14 cellular contexts compared by ENCODE assay signal in the genomic region with DNA sequence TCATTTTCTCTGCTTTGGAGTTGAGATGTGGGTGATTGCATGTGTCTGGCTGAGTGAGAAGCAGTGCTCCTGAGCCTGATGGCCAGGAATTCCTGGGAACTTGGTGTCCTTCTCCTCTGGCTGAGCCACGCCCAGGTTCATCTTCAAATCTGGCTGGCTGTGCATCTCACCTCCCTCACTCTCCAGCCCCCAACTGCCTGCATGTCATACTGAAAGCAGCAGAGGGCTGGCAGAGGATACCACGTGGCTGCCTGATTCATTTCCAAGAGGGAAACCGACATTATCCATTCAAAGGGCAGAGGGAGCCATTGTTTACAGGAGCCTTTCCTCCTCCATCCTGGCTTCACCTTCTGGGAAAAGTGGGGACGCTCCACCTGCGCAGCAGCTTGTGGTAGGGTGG. TPM values are rescaled to one million over a fixed set of nuclear protein-coding genes. Genes with fewer than 3 reads are reported as not detected.
DNase-seq lines count a peak whose midpoint lies in the region; ATAC-seq, FAIRE-seq and TF ChIP-seq lines count a peak whose summit lies in the region.
"Had no signal": no experiment of that assay in that cellular context is flagged by ENCODE, and none has a peak within 500 bp of the region (broad histone marks: within the 10 kb centered on the region; RNA-seq: fewer than 3 reads in every experiment).

No MANE protein-coding gene starts in this region.

- TF ChIP-seq EP300 in K562 (IDR thresholded peaks at IDR 0.05; ENCODE audit: low read length), result no peak

- CTCF ChIA-PET in K562 (lab: Yijun Ruan, JAX; ENCODE audit: low intra/inter-chr PET ratio), result no interaction called here
- CTCF ChIA-PET in naive thymus-derived CD4-positive, alpha-beta T cell (lab: Charles Lee), result no interaction called here

- ATAC-seq in right cardiac atrium (peak; percentile 41 to 46), K562 (peak; percentile 30; the same call in 2 of the 3 replicates), HG03439 (IDR thresholded peaks at IDR 0.05; ENCODE audit: unreplicated experiment) (no peak)
- no peak for ATAC-seq in naive thymus-derived CD4-positive, alpha-beta T cell

- no peaks in the 10 kb centered on the region for H4K20me1 ChIP-seq in K562 (replicated peaks; ENCODE audit: control insufficient read depth, insufficient read depth, low read length)

- no peak for TF ChIP-seq POLR2A in K562 (conservative IDR thresholded peaks at IDR 0.05)

- POLR2A ChIA-PET in K562 (lab: Yijun Ruan, JAX), result no interaction called here
- POLR2A ChIA-PET in naive thymus-derived CD4-positive, alpha-beta T cell (lab: Charles Lee), result no interaction called here

- no TSS peak for BruUV-seq in K562 (replicated peaks; lab: Mats Ljungman, UMichigan)

- peaks cover 0 to 9% (median 5%) of the 10 kb centered on the region in 5 donors for H3K36me3 Mint-ChIP-seq in naive thymus-derived CD4-positive, alpha-beta T cell

- DNase-seq in right cardiac atrium, result no peak
- DNase-seq in right atrium auricular region (ENCODE audit: low spot score), result no peak
- no peak for DNase-seq in K562 (ENCODE audit: extremely low read depth in 1 of 4, low spot score in 3 of 4)
- peak; percentile 58 for DNase-seq in iris pigment epithelial cell (ENCODE audit: low read depth)
- DNase-seq in SKM-1 treated with dmso at 0.1 percent for 144 hours (lab: John Stamatoyannopoulos, UW; ENCODE audit: unreplicated experiment), result no peak
- no peak for DNase-seq in central memory CD4-positive, alpha-beta T cell
- DNase-seq in naive thymus-derived CD4-positive, alpha-beta T cell, result no peak
- DNase-seq: activated gamma-delta T cell treated with Interleukin-2 at 50 U/mL for 16 hours, AML-193, NCI-H1436 treated with DMSO at 0.1 percent for 48 hours had no signal

- H3K9me3 ChIP-seq in right cardiac atrium (ENCODE audit: control insufficient read depth, low read length) (no peaks in the 10 kb centered on the region), right atrium auricular region (peaks cover 0 to 9% of the 10 kb centered on the region in 2 donors), K562 (replicated peaks; ENCODE audit: control insufficient read depth, insufficient read depth, low read depth, low read length) (no peaks in the 10 kb centered on the region)
- H3K9me3 ChIP-seq in naive thymus-derived CD4-positive, alpha-beta T cell (ENCODE audit: control insufficient read depth in 2 of 3, low read length in 3 of 3), result peaks cover 0 to 5% (median 0%) of the 10 kb centered on the region in 3 experiments
- H3K9me3 ChIP-seq: thoracic aorta had no signal

- no peak for TF ChIP-seq RAD21 in K562 (CRISPR knock-in tag; conservative IDR thresholded peaks at IDR 0.05 in 1 of 2, IDR thresholded peaks at IDR 0.05 in 1 of 2)

- TF ChIP-seq CTCF in right atrium auricular region (IDR thresholded peaks at IDR 0.05), result no peak
- TF ChIP-seq CTCF in K562 (IDR thresholded peaks at IDR 0.05 in 2 of 3, conservative IDR thresholded peaks at IDR 0.05 in 1 of 3; ENCODE audit: insufficient read depth in 2 of 3, low read depth in 1 of 3, low read length in 3 of 3), result no peak

- H3K9me1 ChIP-seq in K562 (ENCODE audit: control insufficient read depth, insufficient read depth, low read length), result no peaks in the 10 kb centered on the region

- H2AFZ ChIP-seq in K562 (ENCODE audit: low read depth, low read length), result peak overlapping the region; percentile 12; the same call in 1 of the 2 replicates

- H3K4me3 ChIP-seq in right cardiac atrium (ENCODE audit: low read length) (no peak overlapping the region), right atrium auricular region (no peak overlapping the region), K562 (no peak overlapping the region)
- H3K4me3 ChIP-seq in naive thymus-derived CD4-positive, alpha-beta T cell (ENCODE audit: low read length), result no peak overlapping the region
- H3K4me3 ChIP-seq: coronary artery, thoracic aorta had no signal

- peaks cover 0 to 15% (median 5%) of the 10 kb centered on the region in 5 donors for H3K27me3 Mint-ChIP-seq in naive thymus-derived CD4-positive, alpha-beta T cell

- peak overlapping the region in 1 of 9 donors; percentile 52 for H3K27ac Mint-ChIP-seq in naive thymus-derived CD4-positive, alpha-beta T cell
- H3K27ac Mint-ChIP-seq: T-helper 1 cell treated with Interleukin-12 subunit alpha and Interleukin-12 subunit beta and Interleukin-4 antibody, amounts not matched to agents 30 μg/mL and 1 μg/mL, for 36 hours had no signal

- no peaks in the 10 kb centered on the region for H3K27me3 ChIP-seq in right cardiac atrium (ENCODE audit: control insufficient read depth, insufficient read depth)
- H3K27me3 ChIP-seq in right atrium auricular region, result no peaks in the 10 kb centered on the region
- H3K27me3 ChIP-seq in K562 (ENCODE audit: control insufficient read depth in 2 of 2, insufficient read depth in 2 of 2, low read length in 2 of 2), result peaks cover 0 to 13% of the 10 kb centered on the region in 2 experiments; a peak in 3 of 5 replicates
- H3K27me3 ChIP-seq in naive thymus-derived CD4-positive, alpha-beta T cell (ENCODE audit: control insufficient read depth in 2 of 2, insufficient read depth in 2 of 2, low read length in 2 of 2), result no peaks in the 10 kb centered on the region

- no peaks in the 10 kb centered on the region for H3K36me3 ChIP-seq in right atrium auricular region
- H3K36me3 ChIP-seq in K562 (ENCODE audit: control insufficient read depth, insufficient read depth, low read length), result no peaks in the 10 kb centered on the region
- H3K36me3 ChIP-seq in naive thymus-derived CD4-positive, alpha-beta T cell (ENCODE audit: control insufficient read depth in 2 of 3, insufficient read depth in 3 of 3, low read length in 3 of 3), result no peaks in the 10 kb centered on the region
- H3K36me3 ChIP-seq: thoracic aorta had no signal

- no peaks in the 10 kb centered on the region for H3K79me2 ChIP-seq in K562 (ENCODE audit: control insufficient read depth, insufficient read depth, low read length)

- no peak overlapping the region for H3K27ac ChIP-seq in right cardiac atrium (ENCODE audit: low read length)
- peak overlapping the region in 1 of 2 donors; percentile 22 for H3K27ac ChIP-seq in right atrium auricular region
- H3K27ac ChIP-seq in K562 (ENCODE audit: extremely low read depth, low read depth, low read length), result no peak overlapping the region
- H3K27ac ChIP-seq in naive thymus-derived CD4-positive, alpha-beta T cell (ENCODE audit: low read depth, low read length), result no peak overlapping the region
- H3K27ac ChIP-seq: thoracic aorta had no signal

- WGBS in right cardiac atrium, result 52% methylated on average over 5 of the region's 5 CpGs
- WGBS in K562 (ENCODE audit: insufficient coverage, low coverage, missing lambda C conversion rate), result 11% methylated on average over 5 of the region's 5 CpGs

- no peak for FAIRE-seq in K562 (lab: Jason Lieb, UNC)

- intact Hi-C loops in right cardiac atrium (cut with DNase I) (no loop called here), K562 (cut with micrococcal nuclease) (no loop called here)
- intact Hi-C loops in naive thymus-derived CD4-positive, alpha-beta T cell (cut with micrococcal nuclease), result no loop called here

- H3K4me1 Mint-ChIP-seq in naive thymus-derived CD4-positive, alpha-beta T cell, result peaks cover 0 to 11% (median 0%) of the 10 kb centered on the region in 7 donors

- H3K9ac ChIP-seq in K562 (ENCODE audit: insufficient read depth in 1 of 2, low read depth in 2 of 2, low read length in 2 of 2), result no peak overlapping the region

- H3K9me3 Mint-ChIP-seq in naive thymus-derived CD4-positive, alpha-beta T cell, result peaks cover 6 to 14% (median 8%) of the 10 kb centered on the region in 11 donors
- H3K9me3 Mint-ChIP-seq: T-helper 1 cell treated with Interleukin-12 subunit alpha and Interleukin-12 subunit beta and Interleukin-4 antibody, amounts not matched to agents 30 μg/mL and 1 μg/mL, for 36 hours had no signal

- peaks cover 2% of the 10 kb centered on the region for H3K4me1 ChIP-seq in right cardiac atrium (ENCODE audit: control insufficient read depth, insufficient read depth, low read length)
- peaks cover 0 to 10% of the 10 kb centered on the region in 2 donors for H3K4me1 ChIP-seq in right atrium auricular region
- no peaks in the 10 kb centered on the region; a peak in 2 of 5 replicates for H3K4me1 ChIP-seq in K562 (replicated peaks in 1 of 2; ENCODE audit: control insufficient read depth in 2 of 2, insufficient read depth in 2 of 2, low read length in 2 of 2)
- no peaks in the 10 kb centered on the region for H3K4me1 ChIP-seq in naive thymus-derived CD4-positive, alpha-beta T cell (ENCODE audit: control insufficient read depth in 2 of 2, insufficient read depth in 2 of 2, low read length in 2 of 2)

- in situ Hi-C loops in K562 (cut with MboI), result no loop called here

- H3K4me2 ChIP-seq in K562 (ENCODE audit: insufficient read depth, low read length), result no peak overlapping the region

- no peak overlapping the region for H3K4me3 Mint-ChIP-seq in naive thymus-derived CD4-positive, alpha-beta T cell
- H3K4me3 Mint-ChIP-seq: T-helper 1 cell treated with Interleukin-12 subunit alpha and Interleukin-12 subunit beta and Interleukin-4 antibody, amounts not matched to agents 30 μg/mL and 1 μg/mL, for 36 hours had no signal

TF ChIP-seq in K562, 482 proteins besides CTCF, POLR2A, EP300 and RAD21 (continues in another document):
- no peak for TF ChIP-seq DMBX1 (CRISPR knock-in tag; IDR thresholded peaks at IDR 0.05; ENCODE audit: borderline replicate concordance)

RNA-seq across cellular contexts. Expression of a gene that starts 57.4 kb away (rescaled TPM):
- 10 to 100 TPM; 18.2 to 23.5 (median 21.2) TPM for total RNA-seq in right cardiac atrium
- polyA plus RNA-seq in right cardiac atrium, result 11.2 TPM
- total RNA-seq in right atrium auricular region, result 10 to 100 TPM; 16.4 to 20.2 TPM
- 63.4 and 187 TPM in 2 replicates for total RNA-seq in K562 (2011; cell fraction: chromatin; rRNA removed; ENCODE audit: low replicate concordance)
- total RNA-seq in K562 (2011; cell fraction: nucleolus; rRNA removed), result 28.0 and 52.1 TPM in 2 replicates
- 79.9 and 117 TPM in 2 replicates for total RNA-seq in K562 (2011; cell fraction: nucleoplasm; rRNA removed)
- total RNA-seq in K562 (2014; rRNA removed), result 27.8 and 33.4 TPM in 2 replicates
- total RNA-seq in K562 (2014; rRNA removed; fragmentation: Illumina TruSeq; extraction: Trizol), result 58.9 and 61.4 TPM in 2 replicates
- 49.1 and 50.4 TPM in 2 replicates for total RNA-seq in K562 (2015; rRNA removed; fragmentation: Illumina TruSeq; extraction: Trizol)
- 39.9 and 40.7 TPM in 2 replicates for total RNA-seq in K562 (2021)
- 53.9 and 58.8 TPM in 2 replicates for polyA plus RNA-seq in K562 (2011; rRNA removed)
- 23.6 and 36.2 TPM in 2 replicates for polyA plus RNA-seq in K562 (2011; cell fraction: cytosol; rRNA removed)
- 34.3 and 51.7 TPM in 2 replicates for polyA plus RNA-seq in K562 (2011; cell fraction: nucleus; rRNA removed)
- polyA plus RNA-seq in K562 (2012), result 33.9 and 40.6 TPM in 2 replicates
- polyA plus RNA-seq in K562 (2014; fragmentation: Illumina TruSeq; extraction: Trizol), result 55.0 and 61.7 TPM in 2 replicates
- 10 to 100 TPM; 31.9 to 35.0 TPM for polyA plus RNA-seq in K562 (2014; fragmentation: Nextera tagmentation; extraction: Ambion mirVana)
- 37.5 and 38.1 TPM in 2 replicates for polyA plus RNA-seq in K562 (2014; rRNA removed)
- polyA minus RNA-seq in K562 (2011; rRNA and poly(A)+ RNA removed), result 62.2 and 80.3 TPM in 2 replicates
- polyA minus RNA-seq in K562 (2011; cell fraction: cytosol; rRNA and poly(A)+ RNA removed), result 18.8 and 25.4 TPM in 2 replicates
- 36.4 and 64.4 TPM in 2 replicates for polyA minus RNA-seq in K562 (2011; cell fraction: nucleus; rRNA and poly(A)+ RNA removed)
- total RNA-seq in naive thymus-derived CD4-positive, alpha-beta T cell, result 10 to 100 TPM in 3 of 5 experiments, 1 to 10 TPM in 2; 6.1 to 21.0 (median 12.1) TPM
- 1 to 10 TPM; 4.2 to 4.5 TPM for polyA plus RNA-seq in naive thymus-derived CD4-positive, alpha-beta T cell

Comparison
In these comparisons a context has a peak if more than half of its experiments do, and no peak if none do; other contexts are left out.
1. ATAC-seq: peak in right cardiac atrium (2 of 2) and K562 (single experiment); none in HG03439 (single experiment) and naive thymus-derived CD4-positive, alpha-beta T cell (single experiment).